Comparison of ENCODE assay signal across 8 cellular contexts in the genomic region with DNA sequence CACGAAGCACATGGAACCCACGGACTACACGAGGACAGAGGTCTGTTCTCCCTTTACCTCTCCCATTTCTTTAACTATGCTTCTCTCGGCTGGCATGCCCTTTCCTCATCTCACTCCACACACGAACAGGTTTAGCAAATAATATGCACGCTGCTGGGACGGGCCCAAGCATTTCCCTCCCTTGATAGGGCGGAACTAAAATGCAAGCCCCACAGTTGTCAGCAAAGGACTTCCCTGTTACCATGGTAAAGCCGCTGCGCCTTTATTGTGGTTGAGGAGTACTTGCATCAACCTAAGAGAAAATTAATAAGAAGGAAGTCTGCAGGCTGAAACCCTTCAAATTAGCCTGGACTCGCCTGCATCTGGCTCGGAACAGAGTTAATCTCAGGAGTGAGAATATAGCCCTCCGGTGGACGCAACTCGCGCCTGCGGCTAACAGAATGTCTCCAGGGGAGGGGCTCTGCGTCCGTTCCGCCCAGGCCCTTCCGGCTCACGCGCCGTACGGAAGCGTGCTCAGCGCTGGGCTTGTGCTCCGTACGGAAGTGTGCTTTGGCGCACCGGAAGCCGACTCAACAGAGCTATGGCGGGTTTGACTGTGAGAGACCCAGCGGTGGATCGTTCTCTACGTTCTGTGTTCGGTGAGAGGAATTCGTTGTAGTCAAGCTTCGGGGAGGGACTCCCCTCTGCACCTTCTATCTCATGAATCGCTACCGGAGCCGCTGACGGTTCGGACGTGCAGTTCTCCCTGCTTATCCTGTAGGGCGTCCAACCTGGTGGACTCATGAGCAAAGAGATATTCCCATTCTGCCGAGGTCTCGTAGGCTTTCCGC. TPM values are rescaled to one million over a fixed set of nuclear protein-coding genes. Genes with fewer than 3 reads are reported as not detected.
DNase-seq lines count a peak whose midpoint lies in the region; ATAC-seq and TF ChIP-seq lines count a peak whose summit lies in the region.

A gene with protein sequence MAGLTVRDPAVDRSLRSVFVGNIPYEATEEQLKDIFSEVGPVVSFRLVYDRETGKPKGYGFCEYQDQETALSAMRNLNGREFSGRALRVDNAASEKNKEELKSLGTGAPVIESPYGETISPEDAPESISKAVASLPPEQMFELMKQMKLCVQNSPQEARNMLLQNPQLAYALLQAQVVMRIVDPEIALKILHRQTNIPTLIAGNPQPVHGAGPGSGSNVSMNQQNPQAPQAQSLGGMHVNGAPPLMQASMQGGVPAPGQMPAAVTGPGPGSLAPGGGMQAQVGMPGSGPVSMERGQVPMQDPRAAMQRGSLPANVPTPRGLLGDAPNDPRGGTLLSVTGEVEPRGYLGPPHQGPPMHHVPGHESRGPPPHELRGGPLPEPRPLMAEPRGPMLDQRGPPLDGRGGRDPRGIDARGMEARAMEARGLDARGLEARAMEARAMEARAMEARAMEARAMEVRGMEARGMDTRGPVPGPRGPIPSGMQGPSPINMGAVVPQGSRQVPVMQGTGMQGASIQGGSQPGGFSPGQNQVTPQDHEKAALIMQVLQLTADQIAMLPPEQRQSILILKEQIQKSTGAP (plus strand): TSS at position 555 of the 830 bp plus-strand sequence. CDS start 26 bp downstream, at position 581.

- H3K4me3 ChIP-seq in A673 (ENCODE audit: low read depth, low read length, poor library complexity, severe bottlenecking) (peak within 1 kb of the TSS; percentile 62), iPS-18a (ENCODE audit: low read length) (peak within 1 kb of the TSS; percentile 93), skeletal muscle satellite cell (ENCODE audit: low read length) (peak within 1 kb of the TSS; percentile 96)

- H3K4me2 ChIP-seq in skeletal muscle satellite cell (ENCODE audit: low read length), result peak within 1 kb of the TSS; percentile 93

- peak; percentile 90 for DNase-seq in A673 (ENCODE audit: low spot score)
- peak; percentile 72 for DNase-seq in NCI-H2107 treated with DMSO at 0.1 percent for 48 hours (lab: John Stamatoyannopoulos, UW; ENCODE audit: unreplicated experiment)
- peak; percentile 84 for DNase-seq in UCSD-AML1 (lab: John Stamatoyannopoulos, UW; ENCODE audit: unreplicated experiment)
- peak; percentile 29 for DNase-seq in brain pericyte (ENCODE audit: low read depth, low spot score)

- no TSS peak for BruUV-seq in A673 (replicated peaks; lab: Mats Ljungman, UMichigan)

- H3K9ac ChIP-seq in iPS-18a (ENCODE audit: low read length) (peak within 1 kb of the TSS; percentile 79), skeletal muscle satellite cell (ENCODE audit: low read depth, low read length) (peak within 1 kb of the TSS; percentile 84)

- no peaks in the 10 kb centered on the region for H3K4me1 ChIP-seq in A673 (ENCODE audit: insufficient read depth, low read length, poor library complexity, severe bottlenecking)
- no peaks in the 10 kb centered on the region for H3K4me1 ChIP-seq in iPS-18a (ENCODE audit: control insufficient read depth, low read depth, low read length)
- no peaks in the 10 kb centered on the region for H3K4me1 ChIP-seq in skeletal muscle satellite cell (ENCODE audit: control insufficient read depth, insufficient read depth, low read length)

- H3K9me3 ChIP-seq in A673 (ENCODE audit: low read depth, low read length, poor library complexity, severe bottlenecking) (no peaks in the 10 kb centered on the region), iPS-18a (ENCODE audit: control insufficient read depth, low read depth, low read length) (no peaks in the 10 kb centered on the region), skeletal muscle satellite cell (replicated peaks; ENCODE audit: low read length) (no peaks in the 10 kb centered on the region)

- intact Hi-C loops in A673 (cut with micrococcal nuclease; ENCODE audit: unreplicated experiment), result no loop called here

- H3K27ac ChIP-seq in A673 (ENCODE audit: low read depth, low read length, poor library complexity, severe bottlenecking) (peak within 1 kb of the TSS; percentile 66), iPS-18a (ENCODE audit: low read length) (peak within 1 kb of the TSS; percentile 58)

- CTCF ChIA-PET in A673 (lab: Charles Lee), result no interaction called here

- ATAC-seq in GM18858 (IDR thresholded peaks at IDR 0.05; ENCODE audit: unreplicated experiment), result peak; percentile 95
- ATAC-seq in HG03066 (IDR thresholded peaks at IDR 0.05; ENCODE audit: low read depth, unreplicated experiment), result peak; percentile 99

- H3K27me3 ChIP-seq in A673 (replicated peaks; ENCODE audit: insufficient read depth, low read depth, low read length, poor library complexity) (peaks cover 14% of the 10 kb centered on the region), iPS-18a (ENCODE audit: control insufficient read depth, insufficient read depth, low read length) (peaks cover 24% of the 10 kb centered on the region), skeletal muscle satellite cell (ENCODE audit: control insufficient read depth, insufficient read depth, low read length) (peaks cover 23% of the 10 kb centered on the region)

- 0 out of 2 replicates have a peak, but pooled peaks have one; percentile 23 for TF ChIP-seq CTCF in A673 (conservative IDR thresholded peaks at IDR 0.05; ENCODE audit: low read depth, low read length)

- peaks cover 11% of the 10 kb centered on the region for H3K36me3 ChIP-seq in A673 (ENCODE audit: insufficient read depth, low read length, poor library complexity, severe bottlenecking)
- peaks cover 28% of the 10 kb centered on the region for H3K36me3 ChIP-seq in iPS-18a (ENCODE audit: control insufficient read depth, low read depth, low read length)
- no peaks in the 10 kb centered on the region for H3K36me3 ChIP-seq in skeletal muscle satellite cell (ENCODE audit: insufficient read depth, low read length)

- POLR2A ChIA-PET in A673 (lab: Charles Lee; ENCODE audit: low non-redundant PET), result no interaction called here

RNA-seq across cellular contexts. Expression of the gene that starts here (rescaled TPM):
- 39.2 and 41.3 TPM in 2 replicates for total RNA-seq in A673 (2021)
- total RNA-seq in skeletal muscle satellite cell (2012; rRNA removed), result 17.0 TPM in 2 replicates

Comparison
In these comparisons a context has a peak if more than half of its experiments do, and no peak if none do; other contexts are left out.
1. Peak in every context shown above with its lines: DNase-seq, ATAC-seq, H3K4me3 ChIP-seq and H3K27ac ChIP-seq.
2. DNase-seq: peak in every context shown above with its lines; median percentile 90 in A673; 84 in UCSD-AML1; 72 in NCI-H2107 treated with DMSO at 0.1 percent for 48 hours; 29 in brain pericyte.